13 cellular contexts compared by ENCODE assay signal in genomic region chr2:230757476-230757875, GRCh38. TPM values are rescaled to one million over a fixed set of nuclear protein-coding genes. Genes with fewer than 3 reads are reported as not detected.
A peak's percentile ranks its signal among the peaks of the same experiment; 100 is the strongest.
DNase-seq lines count a peak whose midpoint lies in the region; ATAC-seq and TF ChIP-seq lines count a peak whose summit lies in the region.
"Had no signal": no experiment of that assay in that cellular context is flagged by ENCODE, and none has a peak within 500 bp of the region (broad histone marks: within the 10 kb centered on the region; RNA-seq: fewer than 3 reads in every experiment).

No MANE protein-coding gene starts in this region.

- peaks cover 69% of the 10 kb centered on the region for H3K4me1 Mint-ChIP-seq in activated CD4-positive, alpha-beta T cell treated with anti-CD3 and anti-CD28 coated beads, Interleukin-2, amount 10 ng/mL, durations not matched to agents 24 days and 14 days

- H3K4me3 ChIP-seq in brain microvascular endothelial cell (ENCODE audit: low read depth, low read length) (no peak overlapping the region), thoracic aorta (no peak overlapping the region)
- H3K4me3 ChIP-seq: K562 had no signal

- H3K27me3 ChIP-seq in brain microvascular endothelial cell (replicated peaks), result no peaks in the 10 kb centered on the region
- H3K27me3 ChIP-seq in thoracic aorta (replicated peaks; ENCODE audit: insufficient read depth), result no peaks in the 10 kb centered on the region

- H3K27ac Mint-ChIP-seq in activated CD4-positive, alpha-beta T cell treated with anti-CD3 and anti-CD28 coated beads, Interleukin-2, amount 10 ng/mL, durations not matched to agents 24 days and 14 days, result peak overlapping the region; percentile 9

- H3K27me3 Mint-ChIP-seq in activated CD4-positive, alpha-beta T cell treated with anti-CD3 and anti-CD28 coated beads, Interleukin-2, amount 10 ng/mL, durations not matched to agents 24 days and 14 days, result no peaks in the 10 kb centered on the region
- H3K27me3 Mint-ChIP-seq: dendritic cell treated with granulocyte-macrophage colony-stimulating factor and Interleukin-4, amounts not matched to agents 40 ng/mL and 50 ng/mL, for 4 days had no signal

- no peak for DNase-seq in activated CD4-positive, alpha-beta T cell treated with anti-CD3 and anti-CD28 coated beads, Interleukin-2, amount 10 ng/mL, durations not matched to agents 24 days and 14 days
- DNase-seq in activated CD4-positive, alpha-beta T cell treated with anti-CD3 and anti-CD28 coated beads for 4 hours, result no peak
- DNase-seq in brain microvascular endothelial cell (peak; percentile 85), kidney glomerular epithelial cell (lab: John Stamatoyannopoulos, UW) (peak; percentile 68), thoracic aorta (ENCODE audit: low spot score) (no peak), NCI-H526 (lab: John Stamatoyannopoulos, UW) (no peak), NCI-H1694 (lab: John Stamatoyannopoulos, UW) (no peak)
- DNase-seq: islet precursor cell, posterior cingulate gyrus, SHP77 treated with DMSO at 0.1 percent for 48 hours had no signal

- H3K36me3 ChIP-seq in brain microvascular endothelial cell (replicated peaks), result peaks cover 5% of the 10 kb centered on the region
- H3K36me3 ChIP-seq in thoracic aorta, result peaks cover 11% of the 10 kb centered on the region

- TF ChIP-seq CTCF in brain microvascular endothelial cell (IDR thresholded peaks at IDR 0.05; ENCODE audit: low read depth, low read length, missing control alignments), result no peak
- no peak for TF ChIP-seq CTCF in thoracic aorta (IDR thresholded peaks at IDR 0.05)

- H3K9me3 Mint-ChIP-seq in activated CD4-positive, alpha-beta T cell treated with anti-CD3 and anti-CD28 coated beads, Interleukin-2, amount 10 ng/mL, durations not matched to agents 24 days and 14 days, result no peaks in the 10 kb centered on the region

- intact Hi-C loops in activated CD4-positive, alpha-beta T cell treated with anti-CD3 and anti-CD28 coated beads, Interleukin-2, amount 10 ng/mL, durations not matched to agents 24 days and 14 days (cut with micrococcal nuclease), result no loop called here

- H3K27ac ChIP-seq in brain microvascular endothelial cell (peak overlapping the region; percentile 63), thoracic aorta (peak overlapping the region; percentile 67 to 81)

- in situ Hi-C loops in brain microvascular endothelial cell (cut with HindIII; ENCODE audit: low pct_ligation_motif_present, low sequenced_read_pairs), result no loop called here

- no peak overlapping the region for H3K4me3 Mint-ChIP-seq in activated CD4-positive, alpha-beta T cell treated with anti-CD3 and anti-CD28 coated beads, Interleukin-2, amount 10 ng/mL, durations not matched to agents 24 days and 14 days
- H3K4me3 Mint-ChIP-seq: dendritic cell treated with granulocyte-macrophage colony-stimulating factor and Interleukin-4, amounts not matched to agents 40 ng/mL and 50 ng/mL, for 4 days had no signal

- peaks cover 50% of the 10 kb centered on the region for H3K36me3 Mint-ChIP-seq in activated CD4-positive, alpha-beta T cell treated with anti-CD3 and anti-CD28 coated beads, Interleukin-2, amount 10 ng/mL, durations not matched to agents 24 days and 14 days (ENCODE audit: low read depth)

- no peaks in the 10 kb centered on the region for H3K9me3 ChIP-seq in thoracic aorta

- ATAC-seq in thoracic aorta (ENCODE audit: insufficient number of reproducible peaks, low FRiP score, low read depth) (peak; percentile 74), HG02852 (IDR thresholded peaks at IDR 0.05; ENCODE audit: unreplicated experiment) (no peak)

- peaks cover 25 to 32% of the 10 kb centered on the region in 2 donors for H3K4me1 ChIP-seq in thoracic aorta (ENCODE audit: control insufficient read depth in 1 of 2, low read depth in 2 of 2)

RNA-seq across cellular contexts. Expression of gene CAB39, which starts 44.8 kb away (rescaled TPM):
- total RNA-seq in activated CD4-positive, alpha-beta T cell treated with anti-CD3 and anti-CD28 coated beads, Interleukin-2, amount 10 ng/mL, durations not matched to agents 24 days and 14 days, result 166 and 168 TPM in 2 replicates
- 100 to 1,000 TPM in 1 of 2 donors, 10 to 100 TPM in 1; 83.1 to 103 TPM for total RNA-seq in thoracic aorta

Comparison
In these comparisons a context has a peak if more than half of its experiments do, and no peak if none do; other contexts are left out.
1. DNase-seq: peak in brain microvascular endothelial cell (single experiment) and kidney glomerular epithelial cell (single experiment); none in activated CD4-positive, alpha-beta T cell treated with anti-CD3 and anti-CD28 coated beads, Interleukin-2, amount 10 ng/mL, durations not matched to agents 24 days and 14 days (single experiment), activated CD4-positive, alpha-beta T cell treated with anti-CD3 and anti-CD28 coated beads for 4 hours (0 of 2), thoracic aorta (single experiment), NCI-H526 (0 of 2) and NCI-H1694 (single experiment).